Comparison of ENCODE assay signal across 23 cellular contexts in genomic region chr9:129234491-129234890, GRCh38.
"Had no signal": no experiment of that assay in that cellular context is flagged by ENCODE, and none has a peak within 500 bp of the region (broad histone marks: within the 10 kb centered on the region; RNA-seq: fewer than 3 reads in every experiment).

No MANE protein-coding gene starts in this region.

- H3K9me3 Mint-ChIP-seq: immature natural killer cell, WTC11 had no signal

- DNase-seq: activated CD4-positive, alpha-beta memory T cell treated with anti-CD3 and anti-CD28 coated beads for 36 hours; activated CD4-positive, alpha-beta T cell treated with anti-CD3 and anti-CD28 coated beads for 36 hours; activated CD8-positive, alpha-beta memory T cell treated with anti-CD3 and anti-CD28 coated beads, Interleukin-2, amount 10 ng/mL, durations not matched to agents 7 days and 5 days; activated gamma-delta T cell; activated naive CD8-positive, alpha-beta T cell treated with anti-CD3 and anti-CD28 coated beads for 36 hours; activated T-cell treated with anti-CD3 and anti-CD28 coated beads for 4 hours; central memory CD4-positive, alpha-beta T cell; effector memory CD4-positive, alpha-beta T cell; foreskin keratinocyte; immature natural killer cell; kidney glomerular epithelial cell; stimulated activated CD4-positive, alpha-beta T cell treated with anti-CD3 and anti-CD28 coated beads, Interleukin-4, amount 100 ng/mL, for 24 hours; stimulated activated naive CD4-positive, alpha-beta T cell treated with Interleukin-2 at 50 U/mL for 16 hours; T1000; upper lobe of left lung had no signal

- H3K9me3 ChIP-seq: psoas muscle had no signal

- H3K36me3 Mint-ChIP-seq: activated CD4-positive, alpha-beta memory T cell treated with anti-CD3 and anti-CD28 coated beads for 36 hours had no signal

- H3K27ac ChIP-seq: foreskin keratinocyte, hepatocyte, psoas muscle, right atrium auricular region, upper lobe of left lung had no signal

- H3K79me2 ChIP-seq: hepatocyte had no signal

- ATAC-seq: activated CD4-positive, alpha-beta T cell treated with anti-CD3 and anti-CD28 coated beads for 36 hours; activated CD8-positive, alpha-beta memory T cell treated with anti-CD3 and anti-CD28 coated beads, Interleukin-2, amount 10 ng/mL, durations not matched to agents 7 days and 5 days; foreskin keratinocyte; psoas muscle; WTC11 had no signal

- H3K36me3 ChIP-seq: right atrium auricular region, upper lobe of left lung had no signal

- H3K27me3 Mint-ChIP-seq: activated CD4-positive, alpha-beta memory T cell treated with anti-CD3 and anti-CD28 coated beads for 36 hours; activated CD4-positive, alpha-beta T cell treated with anti-CD3 and anti-CD28 coated beads for 36 hours; activated CD8-positive, alpha-beta memory T cell treated with anti-CD3 and anti-CD28 coated beads, Interleukin-2, amount 10 ng/mL, durations not matched to agents 7 days and 5 days; activated naive CD8-positive, alpha-beta T cell treated with anti-CD3 and anti-CD28 coated beads for 36 hours had no signal

- H3K4me1 ChIP-seq: psoas muscle had no signal

- H3K4me3 ChIP-seq: hepatocyte, psoas muscle, right atrium auricular region, upper lobe of left lung had no signal

- H3K4me3 Mint-ChIP-seq: activated CD4-positive, alpha-beta memory T cell treated with anti-CD3 and anti-CD28 coated beads for 36 hours; activated CD4-positive, alpha-beta T cell treated with anti-CD3 and anti-CD28 coated beads for 36 hours; activated CD8-positive, alpha-beta memory T cell treated with anti-CD3 and anti-CD28 coated beads, Interleukin-2, amount 10 ng/mL, durations not matched to agents 7 days and 5 days; activated naive CD8-positive, alpha-beta T cell treated with anti-CD3 and anti-CD28 coated beads for 36 hours; activated T-helper 1 cell treated with anti-CD3 and anti-CD28 coated beads, Interleukin-12 subunit alpha, Interleukin-12 subunit beta, Interleukin-2, Interleukin-4 antibody, amounts not matched to agents 30 ng/mL and 10 ng/mL and 1 ng/mL, durations not matched to agents 14 hours and 24 hours and 36 hours; immature natural killer cell; memory B cell; WTC11 had no signal

- H3K27me3 ChIP-seq: foreskin keratinocyte, hepatocyte, right atrium auricular region, upper lobe of left lung had no signal

- H3K4me2 ChIP-seq: hepatocyte had no signal

- H2AFZ ChIP-seq: hepatocyte had no signal

- FAIRE-seq: astrocyte, colon had no signal

- H3K27ac Mint-ChIP-seq: activated CD4-positive, alpha-beta T cell treated with anti-CD3 and anti-CD28 coated beads for 36 hours; activated naive CD8-positive, alpha-beta T cell treated with anti-CD3 and anti-CD28 coated beads for 36 hours; activated T-helper 1 cell treated with anti-CD3 and anti-CD28 coated beads, Interleukin-12 subunit alpha, Interleukin-12 subunit beta, Interleukin-2, Interleukin-4 antibody, amounts not matched to agents 30 ng/mL and 10 ng/mL and 1 ng/mL, durations not matched to agents 14 hours and 24 hours and 36 hours; memory B cell; WTC11 had no signal
